In the genomic region with DNA sequence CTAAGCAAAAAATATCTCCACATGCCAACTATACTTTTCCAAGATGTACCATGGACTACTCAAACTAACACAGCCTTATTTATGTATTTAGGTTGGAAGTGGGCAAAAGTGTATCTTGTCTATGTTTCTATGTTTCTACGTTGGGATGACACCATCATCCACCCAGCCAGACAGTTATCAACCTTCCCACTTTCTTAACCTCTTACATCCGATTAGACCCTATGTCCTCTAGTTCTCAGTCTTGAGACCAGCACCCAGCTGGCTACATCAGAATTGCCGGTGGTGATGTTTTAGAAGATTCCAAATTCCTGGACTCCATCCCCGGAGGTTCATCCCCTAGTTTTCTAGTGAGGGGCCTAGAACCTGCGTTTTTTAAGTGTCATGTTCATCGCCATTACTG, we compare ENCODE assay signal across 8 cellular contexts. TPM values are rescaled to one million over a fixed set of nuclear protein-coding genes. Genes with fewer than 3 reads are reported as not detected.
DNase-seq lines count a peak whose midpoint lies in the region; ATAC-seq and TF ChIP-seq lines count a peak whose summit lies in the region.

No MANE protein-coding gene starts in this region.

- no peaks in the 10 kb centered on the region for H3K36me3 ChIP-seq in CD4-positive, CD25-positive, alpha-beta regulatory T cell (ENCODE audit: control insufficient read depth, insufficient read depth, low read length)

- peak overlapping the region; percentile 97 for H3K27ac ChIP-seq in CD4-positive, CD25-positive, alpha-beta regulatory T cell (ENCODE audit: insufficient read depth, low read length, poor library complexity, severe bottlenecking)

- no peaks in the 10 kb centered on the region for H3K36me3 Mint-ChIP-seq in CD4-positive, CD25-positive, alpha-beta regulatory T cell
- H3K36me3 Mint-ChIP-seq in central memory CD8-positive, alpha-beta T cell (ENCODE audit: insufficient read depth), result peaks cover 21% of the 10 kb centered on the region
- H3K36me3 Mint-ChIP-seq in natural killer cell treated with Interleukin-12 subunit alpha and Interleukin-12 subunit beta and Interleukin-15 and Interleukin-18, amount 100 ng/mL, for 72 hours, result no peaks in the 10 kb centered on the region

- no peak for TF ChIP-seq CTCF in LNCaP clone FGC (IDR thresholded peaks at IDR 0.05; ENCODE audit: control insufficient read depth, extremely low read depth, insufficient read depth)

- H3K9me3 Mint-ChIP-seq in CD4-positive, CD25-positive, alpha-beta regulatory T cell, result no peaks in the 10 kb centered on the region
- no peaks in the 10 kb centered on the region for H3K9me3 Mint-ChIP-seq in central memory CD8-positive, alpha-beta T cell
- H3K9me3 Mint-ChIP-seq in natural killer cell treated with Interleukin-12 subunit alpha and Interleukin-12 subunit beta and Interleukin-15 and Interleukin-18, amount 100 ng/mL, for 72 hours, result no peaks in the 10 kb centered on the region

- peak in 1 of 3 donors; percentile 17 for DNase-seq in CD4-positive, CD25-positive, alpha-beta regulatory T cell
- DNase-seq in LNCaP clone FGC (ENCODE audit: low read depth), result no peak
- no peak for DNase-seq in central memory CD8-positive, alpha-beta T cell (ENCODE audit: low spot score in 2 of 2)
- DNase-seq in natural killer cell treated with Interleukin-12 subunit alpha and Interleukin-12 subunit beta and Interleukin-15 and Interleukin-18, amount 100 ng/mL, for 72 hours (ENCODE audit: low spot score), result no peak
- DNase-seq in NCI-H2171 treated with DMSO at 0.1 percent for 48 hours (lab: John Stamatoyannopoulos, UW), result no peak
- DNase-seq in activated CD8-positive, alpha-beta memory T cell treated with anti-CD3 and anti-CD28 coated beads for 24 hours, result no peak
- DNase-seq in ACHN, result no peak
- DNase-seq in DMS79 (lab: John Stamatoyannopoulos, UW), result no peak

- peak overlapping the region; percentile 99 for H3K4me3 ChIP-seq in CD4-positive, CD25-positive, alpha-beta regulatory T cell (ENCODE audit: low read depth, low read length)
- peak overlapping the region; percentile 89 for H3K4me3 ChIP-seq in LNCaP clone FGC (ENCODE audit: low read depth, low read length)

- peaks cover 11% of the 10 kb centered on the region for H3K27me3 Mint-ChIP-seq in CD4-positive, CD25-positive, alpha-beta regulatory T cell
- no peaks in the 10 kb centered on the region for H3K27me3 Mint-ChIP-seq in central memory CD8-positive, alpha-beta T cell
- H3K27me3 Mint-ChIP-seq in natural killer cell treated with Interleukin-12 subunit alpha and Interleukin-12 subunit beta and Interleukin-15 and Interleukin-18, amount 100 ng/mL, for 72 hours, result no peaks in the 10 kb centered on the region

- peak overlapping the region; percentile 96 to 99 (median 98) for H3K27ac Mint-ChIP-seq in CD4-positive, CD25-positive, alpha-beta regulatory T cell
- H3K27ac Mint-ChIP-seq in central memory CD8-positive, alpha-beta T cell (ENCODE audit: low read depth), result peak overlapping the region; percentile 99
- peak overlapping the region; percentile 98 to 99 for H3K27ac Mint-ChIP-seq in natural killer cell treated with Interleukin-12 subunit alpha and Interleukin-12 subunit beta and Interleukin-15 and Interleukin-18, amount 100 ng/mL, for 72 hours

- peaks cover 22% of the 10 kb centered on the region for H3K4me1 ChIP-seq in CD4-positive, CD25-positive, alpha-beta regulatory T cell (ENCODE audit: control insufficient read depth, insufficient read depth, low read length, poor library complexity, severe bottlenecking)

- H3K4me1 Mint-ChIP-seq in CD4-positive, CD25-positive, alpha-beta regulatory T cell, result peaks cover 31 to 59% (median 45%) of the 10 kb centered on the region in 4 donors
- peaks cover 48% of the 10 kb centered on the region for H3K4me1 Mint-ChIP-seq in central memory CD8-positive, alpha-beta T cell
- peaks cover 22 to 29% of the 10 kb centered on the region in 2 donors for H3K4me1 Mint-ChIP-seq in natural killer cell treated with Interleukin-12 subunit alpha and Interleukin-12 subunit beta and Interleukin-15 and Interleukin-18, amount 100 ng/mL, for 72 hours (ENCODE audit: low read depth in 2 of 2)

- in situ Hi-C loops in ACHN (cut with HindIII; ENCODE audit: low pct_ligation_motif_present, low pct_unique_long_range_greater_than_20kb, low sequenced_read_pairs), result no loop called here

- H3K9me3 ChIP-seq in CD4-positive, CD25-positive, alpha-beta regulatory T cell (ENCODE audit: control insufficient read depth in 2 of 2, low read length in 2 of 2), result no peaks in the 10 kb centered on the region

- no peaks in the 10 kb centered on the region for H3K27me3 ChIP-seq in CD4-positive, CD25-positive, alpha-beta regulatory T cell (ENCODE audit: control insufficient read depth, insufficient read depth, low read length)

- no peak for ATAC-seq in CD4-positive, CD25-positive, alpha-beta regulatory T cell (ENCODE audit: low read depth in 2 of 2)
- ATAC-seq in central memory CD8-positive, alpha-beta T cell (replicated peaks; ENCODE audit: extremely low read depth, poor library complexity, severe bottlenecking), result no peak
- no peak for ATAC-seq in natural killer cell treated with Interleukin-12 subunit alpha and Interleukin-12 subunit beta and Interleukin-15 and Interleukin-18, amount 100 ng/mL, for 72 hours

- H3K4me3 Mint-ChIP-seq in CD4-positive, CD25-positive, alpha-beta regulatory T cell, result peak overlapping the region; percentile 92 to 100 (median 96)
- H3K4me3 Mint-ChIP-seq in central memory CD8-positive, alpha-beta T cell, result peak overlapping the region; percentile 97
- H3K4me3 Mint-ChIP-seq in natural killer cell treated with Interleukin-12 subunit alpha and Interleukin-12 subunit beta and Interleukin-15 and Interleukin-18, amount 100 ng/mL, for 72 hours, result peak overlapping the region; percentile 98

RNA-seq across cellular contexts. Expression of a gene that starts 1.0 kb away (rescaled TPM):
- total RNA-seq in CD4-positive, CD25-positive, alpha-beta regulatory T cell, result 12.9 TPM
- 10 to 100 TPM; 12.3 to 25.3 (median 19.5) TPM for polyA plus RNA-seq in CD4-positive, CD25-positive, alpha-beta regulatory T cell
- total RNA-seq in natural killer cell treated with Interleukin-12 subunit alpha and Interleukin-12 subunit beta and Interleukin-15 and Interleukin-18, amount 100 ng/mL, for 72 hours, result 10 to 100 TPM; 10.5 to 10.7 TPM

RNA-seq across cellular contexts. Expression of a gene that starts 47.1 kb away (rescaled TPM):
- 9.0 TPM for total RNA-seq in CD4-positive, CD25-positive, alpha-beta regulatory T cell
- polyA plus RNA-seq in CD4-positive, CD25-positive, alpha-beta regulatory T cell, result 10 to 100 TPM in 3 of 4 donors, 1 to 10 TPM in 1; 6.7 to 14.0 (median 12.0) TPM
- total RNA-seq in natural killer cell treated with Interleukin-12 subunit alpha and Interleukin-12 subunit beta and Interleukin-15 and Interleukin-18, amount 100 ng/mL, for 72 hours, result 10 to 100 TPM; 31.2 to 52.9 TPM

RNA-seq across cellular contexts. Expression of a gene that starts 47.7 kb away (rescaled TPM):
- 21.7 TPM for total RNA-seq in CD4-positive, CD25-positive, alpha-beta regulatory T cell
- polyA plus RNA-seq in CD4-positive, CD25-positive, alpha-beta regulatory T cell, result 10 to 100 TPM; 29.8 to 37.3 (median 31.0) TPM
- total RNA-seq in natural killer cell treated with Interleukin-12 subunit alpha and Interleukin-12 subunit beta and Interleukin-15 and Interleukin-18, amount 100 ng/mL, for 72 hours, result 100 to 1,000 TPM; 141 to 243 TPM
